ENCODE assay signal across 8 cellular contexts in genomic region chr5:18394154-18394804, GRCh38.
DNase-seq lines count a peak whose midpoint lies in the region; ATAC-seq and TF ChIP-seq lines count a peak whose summit lies in the region.

No MANE protein-coding gene starts in this region.

- no peak overlapping the region for H3K27ac Mint-ChIP-seq in activated CD4-positive, alpha-beta memory T cell treated with anti-CD3 and anti-CD28 coated beads, Interleukin-2, amount 10 ng/mL, durations not matched to agents 7 days and 5 days

- H3K4me3 ChIP-seq in AG10803 (ENCODE audit: low read length) (no peak overlapping the region), fibroblast of mammary gland (ENCODE audit: control insufficient read depth, low read depth, low read length) (no peak overlapping the region)

- no peaks in the 10 kb centered on the region for H3K27me3 Mint-ChIP-seq in activated CD4-positive, alpha-beta memory T cell treated with anti-CD3 and anti-CD28 coated beads, Interleukin-2, amount 10 ng/mL, durations not matched to agents 7 days and 5 days

- peak; percentile 26 for DNase-seq in AG10803 (ENCODE audit: low read depth)
- peak; percentile 8 for DNase-seq in NCI-H510A (lab: John Stamatoyannopoulos, UW)
- DNase-seq in activated CD4-positive, alpha-beta memory T cell treated with anti-CD3 and anti-CD28 coated beads, Interleukin-2, amount 10 ng/mL, durations not matched to agents 7 days and 5 days = peak; percentile 45
- peak; percentile 49 for DNase-seq in fibroblast of mammary gland (ENCODE audit: low read depth)
- DNase-seq in non-pigmented ciliary epithelial cell (ENCODE audit: low read depth) = peak; percentile 18

- ATAC-seq in GM18861 (IDR thresholded peaks at IDR 0.05; ENCODE audit: unreplicated experiment) (peak; percentile 73), HG03139 (IDR thresholded peaks at IDR 0.05; ENCODE audit: unreplicated experiment) (peak; percentile 70), HG02981 (IDR thresholded peaks at IDR 0.05; ENCODE audit: unreplicated experiment) (no peak)

- TF ChIP-seq CTCF in AG10803 (conservative IDR thresholded peaks at IDR 0.05; ENCODE audit: low read length) (peak; percentile 75), fibroblast of mammary gland (conservative IDR thresholded peaks at IDR 0.05; ENCODE audit: control insufficient read depth, insufficient read depth, low read depth, low read length) (peak; percentile 80)

- CTCF ChIA-PET in activated CD4-positive, alpha-beta memory T cell treated with anti-CD3 and anti-CD28 coated beads, Interleukin-2, amount 10 ng/mL, durations not matched to agents 7 days and 5 days (lab: Charles Lee) = interaction anchor here (0.8 kb wide), 1 partner anchor 19 kb away, joined by 3 read pairs; no protein-coding TSS in a partner anchor

- no peaks in the 10 kb centered on the region for H3K4me1 Mint-ChIP-seq in activated CD4-positive, alpha-beta memory T cell treated with anti-CD3 and anti-CD28 coated beads, Interleukin-2, amount 10 ng/mL, durations not matched to agents 7 days and 5 days

- POLR2A ChIA-PET in activated CD4-positive, alpha-beta memory T cell treated with anti-CD3 and anti-CD28 coated beads, Interleukin-2, amount 10 ng/mL, durations not matched to agents 7 days and 5 days (lab: Charles Lee) = no interaction called here

- no peaks in the 10 kb centered on the region for H3K9me3 Mint-ChIP-seq in activated CD4-positive, alpha-beta memory T cell treated with anti-CD3 and anti-CD28 coated beads, Interleukin-2, amount 10 ng/mL, durations not matched to agents 7 days and 5 days

- no peak overlapping the region for H3K4me3 Mint-ChIP-seq in activated CD4-positive, alpha-beta memory T cell treated with anti-CD3 and anti-CD28 coated beads, Interleukin-2, amount 10 ng/mL, durations not matched to agents 7 days and 5 days

- no peaks in the 10 kb centered on the region for H3K36me3 Mint-ChIP-seq in activated CD4-positive, alpha-beta memory T cell treated with anti-CD3 and anti-CD28 coated beads, Interleukin-2, amount 10 ng/mL, durations not matched to agents 7 days and 5 days (ENCODE audit: low read depth)
